23 cellular contexts compared by ENCODE assay signal in the genomic region with DNA sequence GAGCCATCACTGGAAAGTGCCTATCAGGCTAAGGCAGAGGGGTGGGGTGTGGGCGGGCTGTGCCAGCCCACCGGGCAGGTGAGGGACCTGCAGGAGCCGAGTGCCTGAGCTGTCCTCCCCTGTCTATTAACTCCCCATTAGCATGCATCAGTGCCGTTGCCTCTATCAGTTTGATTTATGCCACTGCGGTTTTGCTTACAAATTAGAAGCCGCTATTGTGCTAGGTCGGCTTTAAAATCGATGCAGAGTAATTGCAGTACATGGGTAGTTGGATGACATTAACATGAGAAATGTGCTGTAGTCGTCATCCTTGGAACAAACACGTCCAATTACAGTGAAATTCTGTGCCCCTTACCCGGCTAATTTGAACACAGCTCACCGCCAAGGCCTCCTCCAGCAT.
DNase-seq lines count a peak whose midpoint lies in the region; ATAC-seq, FAIRE-seq and TF ChIP-seq lines count a peak whose summit lies in the region.
"Had no signal": no experiment of that assay in that cellular context is flagged by ENCODE, and none has a peak within 500 bp of the region (broad histone marks: within the 10 kb centered on the region; RNA-seq: fewer than 3 reads in every experiment).

No MANE protein-coding gene starts in this region.

- no peak overlapping the region for H2AFZ ChIP-seq in GM23338

- H3K36me3 Mint-ChIP-seq in GM23338 (ENCODE audit: low read depth), result no peaks in the 10 kb centered on the region
- H3K36me3 Mint-ChIP-seq: activated naive CD8-positive, alpha-beta T cell; CD14-positive monocyte; naive B cell; stimulated activated effector memory CD8-positive, alpha-beta T cell treated with anti-CD3 and anti-CD28 coated beads, Interleukin-12 subunit alpha, Interleukin-12 subunit beta, amount 100 ng/mL, for 72 hours had no signal

- no peaks in the 10 kb centered on the region for H3F3A ChIP-seq in GM23338 (replicated peaks; ENCODE audit: low read depth)

- H3K9me2 ChIP-seq in GM23338 (ENCODE audit: insufficient read depth), result no peaks in the 10 kb centered on the region

- no peak overlapping the region for H3K4me2 ChIP-seq in GM23338

- H3K4me3 Mint-ChIP-seq in GM23338, result no peak overlapping the region
- H3K4me3 Mint-ChIP-seq: activated naive CD8-positive, alpha-beta T cell; CD14-positive monocyte; naive B cell; stimulated activated effector memory CD8-positive, alpha-beta T cell treated with anti-CD3 and anti-CD28 coated beads, Interleukin-12 subunit alpha, Interleukin-12 subunit beta, amount 100 ng/mL, for 72 hours had no signal

- DNase-seq in COR-L47 (lab: John Stamatoyannopoulos, UW) (peak; percentile 54), NCI-H128 (lab: John Stamatoyannopoulos, UW; ENCODE audit: unreplicated experiment) (peak; percentile 68), NCI-H2107 treated with DMSO at 0.1 percent for 48 hours (lab: John Stamatoyannopoulos, UW; ENCODE audit: unreplicated experiment) (peak; percentile 98), WERI-Rb-1 (no peak), NCI-H226 (no peak), kidney (no peak), GM23338 (ENCODE audit: low spot score) (no peak)
- DNase-seq: activated CD4-positive, alpha-beta T cell treated with anti-CD3 and anti-CD28 coated beads for 48 hours; body of pancreas; DMS 273 treated with DMSO at 0.1 percent for 48 hours; effector memory CD4-positive, alpha-beta T cell; esophagus squamous epithelium; IMR-90; naive B cell; T-helper 1 cell had no signal

- H3K79me2 ChIP-seq in GM23338 (replicated peaks; ENCODE audit: insufficient read depth), result no peaks in the 10 kb centered on the region

- intact Hi-C loops in kidney (cut with DNase I), result no loop called here

- H3K9me3 Mint-ChIP-seq in GM23338, result no peaks in the 10 kb centered on the region
- H3K9me3 Mint-ChIP-seq: CD14-positive monocyte; naive B cell; stimulated activated effector memory CD8-positive, alpha-beta T cell treated with anti-CD3 and anti-CD28 coated beads, Interleukin-12 subunit alpha, Interleukin-12 subunit beta, amount 100 ng/mL, for 72 hours had no signal

- H3K4me1 Mint-ChIP-seq in GM23338, result peaks cover 29% of the 10 kb centered on the region
- H3K4me1 Mint-ChIP-seq: stimulated activated effector memory CD8-positive, alpha-beta T cell treated with anti-CD3 and anti-CD28 coated beads, Interleukin-12 subunit alpha, Interleukin-12 subunit beta, amount 100 ng/mL, for 72 hours had no signal

- peaks cover 9 to 13% of the 10 kb centered on the region in 2 donors for H3K4me1 ChIP-seq in kidney (ENCODE audit: control insufficient read depth in 1 of 2, insufficient read depth in 1 of 2, low read depth in 1 of 2, low read length in 2 of 2)
- H3K4me1 ChIP-seq in GM23338 (ENCODE audit: insufficient read depth), result peaks cover 9% of the 10 kb centered on the region; the same call in 1 of the 2 replicates
- H3K4me1 ChIP-seq: pancreas had no signal

- H3K9ac ChIP-seq in kidney (ENCODE audit: low read length in 2 of 2), result no peak overlapping the region

- TF ChIP-seq CTCF in WERI-Rb-1 (IDR thresholded peaks at IDR 0.05; ENCODE audit: low read depth, low read length), result no peak
- no peak for TF ChIP-seq CTCF in kidney (IDR thresholded peaks at IDR 0.05; ENCODE audit: borderline replicate concordance, extremely low read depth, insufficient read depth)
- TF ChIP-seq CTCF in GM23338 (conservative IDR thresholded peaks at IDR 0.05; ENCODE audit: low read depth in 2 of 2), result no peak

- H3K9me3 ChIP-seq in WERI-Rb-1 (ENCODE audit: severe bottlenecking), result no peaks in the 10 kb centered on the region
- no peaks in the 10 kb centered on the region for H3K9me3 ChIP-seq in kidney (ENCODE audit: control insufficient read depth in 1 of 2, low read length in 2 of 2)
- H3K9me3 ChIP-seq: body of pancreas, esophagus squamous epithelium, gastroesophageal sphincter, pancreas had no signal

- peaks cover 82% of the 10 kb centered on the region for H3K36me3 ChIP-seq in WERI-Rb-1
- peaks cover 0 to 2% of the 10 kb centered on the region in 2 donors for H3K36me3 ChIP-seq in kidney (ENCODE audit: control insufficient read depth in 1 of 2, insufficient read depth in 2 of 2, low read length in 2 of 2)
- no peaks in the 10 kb centered on the region for H3K36me3 ChIP-seq in GM23338 (ENCODE audit: insufficient read depth)
- H3K36me3 ChIP-seq: pancreas had no signal

- H3K4me3 ChIP-seq in WERI-Rb-1 (ENCODE audit: low read depth, low read length) (no peak overlapping the region), kidney (ENCODE audit: low read length in 2 of 2) (no peak overlapping the region), GM23338 (no peak overlapping the region)
- H3K4me3 ChIP-seq: body of pancreas, esophagus squamous epithelium, gastroesophageal sphincter, pancreas had no signal

- H3K27me3 Mint-ChIP-seq in GM23338 (ENCODE audit: insufficient read depth, low read depth, poor library complexity), result peaks cover 3% of the 10 kb centered on the region

- ATAC-seq in GM21723 (IDR thresholded peaks at IDR 0.05; ENCODE audit: unreplicated experiment) (no peak), GM23338 (no peak)
- ATAC-seq: body of pancreas; gastroesophageal sphincter; pancreas; stimulated activated effector memory CD8-positive, alpha-beta T cell treated with anti-CD3 and anti-CD28 coated beads, Interleukin-12 subunit alpha, Interleukin-12 subunit beta, amount 100 ng/mL, for 72 hours had no signal

- H3K27ac ChIP-seq in WERI-Rb-1, result peak overlapping the region; percentile 88
- no peak overlapping the region for H3K27ac ChIP-seq in kidney (ENCODE audit: low read depth in 2 of 2, low read length in 2 of 2)
- no peak overlapping the region for H3K27ac ChIP-seq in GM23338 (ENCODE audit: low read depth)
- H3K27ac ChIP-seq: body of pancreas, esophagus squamous epithelium, gastroesophageal sphincter, HL-60, pancreas had no signal

- H4K20me1 ChIP-seq in GM23338 (replicated peaks; ENCODE audit: insufficient read depth), result no peaks in the 10 kb centered on the region; the same call in 1 of the 2 replicates

- no peak overlapping the region for H3K27ac Mint-ChIP-seq in GM23338
- H3K27ac Mint-ChIP-seq: activated naive CD8-positive, alpha-beta T cell; stimulated activated effector memory CD8-positive, alpha-beta T cell treated with anti-CD3 and anti-CD28 coated beads, Interleukin-12 subunit alpha, Interleukin-12 subunit beta, amount 100 ng/mL, for 72 hours had no signal

- FAIRE-seq in kidney (lab: Jason Lieb, UNC), result no peak
- FAIRE-seq: keratinocyte, pancreas had no signal

- H3K27me3 ChIP-seq in WERI-Rb-1 (ENCODE audit: insufficient read depth, low read depth, severe bottlenecking) (no peaks in the 10 kb centered on the region), GM23338 (ENCODE audit: insufficient read depth) (no peaks in the 10 kb centered on the region)
- H3K27me3 ChIP-seq: body of pancreas, esophagus squamous epithelium, gastroesophageal sphincter, pancreas had no signal

TF ChIP-seq in GM23338, 12 proteins besides CTCF, POLR2A, EP300 and RAD21 (continues in another document):
- TF ChIP-seq ETS1 (IDR thresholded peaks at IDR 0.05) (no peak), POLR2AphosphoS5 (IDR thresholded peaks at IDR 0.05; ENCODE audit: low read depth) (no peak), JUNB (IDR thresholded peaks at IDR 0.05; ENCODE audit: unreplicated experiment) (no peak), ZNF331 (CRISPR knock-in tag; IDR thresholded peaks at IDR 0.05; ENCODE audit: low read depth) (no peak), EZH2phosphoT487 (IDR thresholded peaks at IDR 0.05; ENCODE audit: unreplicated experiment) (no peak), NANOG (IDR thresholded peaks at IDR 0.05; ENCODE audit: borderline replicate concordance) (no peak)

Comparison
In these comparisons a context has a peak if more than half of its experiments do, and no peak if none do; other contexts are left out.
1. DNase-seq: peak in COR-L47 (single experiment), NCI-H128 (single experiment) and NCI-H2107 treated with DMSO at 0.1 percent for 48 hours (single experiment); none in WERI-Rb-1 (single experiment), NCI-H226 (single experiment), kidney (single experiment) and GM23338 (single experiment).